In genomic region chr16:89742948-89743347, GRCh38 we compare ENCODE assay signal across 12 cellular contexts. TPM values are rescaled to one million over a fixed set of nuclear protein-coding genes. Genes with fewer than 3 reads are reported as not detected.
DNase-seq lines count a peak whose midpoint lies in the region; ATAC-seq and TF ChIP-seq lines count a peak whose summit lies in the region.
"Had no signal": no experiment of that assay in that cellular context is flagged by ENCODE, and none has a peak within 500 bp of the region (broad histone marks: within the 10 kb centered on the region; RNA-seq: fewer than 3 reads in every experiment).

No MANE protein-coding gene starts in this region.

- H2AFZ ChIP-seq in OCI-LY7 (ENCODE audit: low read length) = no peak overlapping the region

- H3K4me3 Mint-ChIP-seq in stimulated activated naive CD8-positive, alpha-beta T cell treated with anti-CD3 and anti-CD28 coated beads, Interleukin-15, Interleukin-2, amounts not matched to agents 100 ng/mL and 50 ng/mL, for 24 hours = no peak overlapping the region
- H3K4me3 Mint-ChIP-seq in activated CD4-positive, alpha-beta memory T cell treated with anti-CD3 and anti-CD28 coated beads for 36 hours = no peak overlapping the region

- peaks cover 4% of the 10 kb centered on the region for H3K4me1 Mint-ChIP-seq in stimulated activated naive CD8-positive, alpha-beta T cell treated with anti-CD3 and anti-CD28 coated beads, Interleukin-15, Interleukin-2, amounts not matched to agents 100 ng/mL and 50 ng/mL, for 24 hours (ENCODE audit: low read depth)
- peaks cover 8% of the 10 kb centered on the region for H3K4me1 Mint-ChIP-seq in activated CD4-positive, alpha-beta memory T cell treated with anti-CD3 and anti-CD28 coated beads for 36 hours (ENCODE audit: low read depth)

- POLR2A ChIA-PET in activated CD4-positive, alpha-beta memory T cell treated with anti-CD3 and anti-CD28 coated beads for 36 hours (lab: Charles Lee) = no interaction called here
- POLR2A ChIA-PET in OCI-LY7 (lab: Charles Lee) = no interaction called here

- H3K27ac Mint-ChIP-seq in stimulated activated naive CD8-positive, alpha-beta T cell treated with anti-CD3 and anti-CD28 coated beads, Interleukin-15, Interleukin-2, amounts not matched to agents 100 ng/mL and 50 ng/mL, for 24 hours = peak overlapping the region; percentile 38
- peak overlapping the region; percentile 25 for H3K27ac Mint-ChIP-seq in activated CD4-positive, alpha-beta memory T cell treated with anti-CD3 and anti-CD28 coated beads for 36 hours

- no peaks in the 10 kb centered on the region for H3K27me3 Mint-ChIP-seq in stimulated activated naive CD8-positive, alpha-beta T cell treated with anti-CD3 and anti-CD28 coated beads, Interleukin-15, Interleukin-2, amounts not matched to agents 100 ng/mL and 50 ng/mL, for 24 hours
- no peaks in the 10 kb centered on the region for H3K27me3 Mint-ChIP-seq in activated CD4-positive, alpha-beta memory T cell treated with anti-CD3 and anti-CD28 coated beads for 36 hours

- no peaks in the 10 kb centered on the region for H4K20me1 ChIP-seq in OCI-LY7 (ENCODE audit: insufficient read depth, low read length)

- no peaks in the 10 kb centered on the region for H3K9me2 ChIP-seq in OCI-LY7 (ENCODE audit: insufficient read depth, low read length)

- no peaks in the 10 kb centered on the region for H3K9me3 ChIP-seq in aorta (ENCODE audit: control insufficient read depth, low read length)
- no peaks in the 10 kb centered on the region for H3K9me3 ChIP-seq in esophagus muscularis mucosa
- no peaks in the 10 kb centered on the region for H3K9me3 ChIP-seq in OCI-LY7 (ENCODE audit: low read length)
- H3K9me3 ChIP-seq: mucosa of descending colon, prostate gland, transverse colon had no signal

- H3K4me3 ChIP-seq in aorta (ENCODE audit: low read length in 2 of 2) = no peak overlapping the region
- H3K4me3 ChIP-seq in esophagus muscularis mucosa = no peak overlapping the region
- no peak overlapping the region for H3K4me3 ChIP-seq in OCI-LY7 (ENCODE audit: low read depth, low read length, poor library complexity, severe bottlenecking)
- H3K4me3 ChIP-seq: mucosa of descending colon, prostate gland, transverse colon had no signal

- no peak for DNase-seq in stimulated activated naive CD8-positive, alpha-beta T cell treated with anti-CD3 and anti-CD28 coated beads, Interleukin-15, Interleukin-2, amounts not matched to agents 100 U/mL and 50 U/mL, for 24 hours
- DNase-seq in activated CD4-positive, alpha-beta memory T cell treated with anti-CD3 and anti-CD28 coated beads for 36 hours = no peak
- DNase-seq in left colon (no peak), NCI-H774 (lab: John Stamatoyannopoulos, UW) (no peak), aorta (no peak), esophagus muscularis mucosa (ENCODE audit: extremely low spot score) (no peak), OCI-LY7 (ENCODE audit: low spot score) (no peak)
- DNase-seq: activated T-cell treated with anti-CD3 and anti-CD28 coated beads, Interleukin-2, amount 50 U/mL, for 48 hours; mucosa of descending colon; transverse colon had no signal

- no peak for ATAC-seq in stimulated activated naive CD8-positive, alpha-beta T cell treated with anti-CD3 and anti-CD28 coated beads, Interleukin-15, Interleukin-2, amounts not matched to agents 100 U/mL and 50 U/mL, for 24 hours
- ATAC-seq in left colon (peak; percentile 3), aorta (ENCODE audit: low FRiP score) (no peak)
- ATAC-seq: mucosa of descending colon had no signal

- TF ChIP-seq CTCF in esophagus muscularis mucosa (IDR thresholded peaks at IDR 0.05) (no peak), OCI-LY7 (conservative IDR thresholded peaks at IDR 0.05; ENCODE audit: low read length) (no peak)

- no peak overlapping the region for H3K4me2 ChIP-seq in OCI-LY7 (ENCODE audit: low read length)

- no peak overlapping the region for H3K27ac ChIP-seq in aorta (ENCODE audit: low read depth in 1 of 2, low read length in 2 of 2)
- H3K27ac ChIP-seq in esophagus muscularis mucosa (replicated peaks in 1 of 4) = no peak overlapping the region
- H3K27ac ChIP-seq in OCI-LY7 (ENCODE audit: low read depth, low read length, poor library complexity, severe bottlenecking) = no peak overlapping the region
- H3K27ac ChIP-seq: prostate gland, transverse colon had no signal

- WGBS in aorta, 2 donors = 60 to 68% methylated on average over 4 of the region's 4 CpGs
- 79% methylated on average over 2 of the region's 4 CpGs for whole genome bisulfite sequencing in esophagus muscularis mucosa

- H3K79me2 ChIP-seq in OCI-LY7 (ENCODE audit: insufficient read depth, low read depth, low read length) = no peaks in the 10 kb centered on the region

- H3K36me3 Mint-ChIP-seq in stimulated activated naive CD8-positive, alpha-beta T cell treated with anti-CD3 and anti-CD28 coated beads, Interleukin-15, Interleukin-2, amounts not matched to agents 100 ng/mL and 50 ng/mL, for 24 hours (ENCODE audit: low read depth) = peaks cover 68% of the 10 kb centered on the region
- H3K36me3 Mint-ChIP-seq in activated CD4-positive, alpha-beta memory T cell treated with anti-CD3 and anti-CD28 coated beads for 36 hours = peaks cover 53% of the 10 kb centered on the region

- TF ChIP-seq EP300 in esophagus muscularis mucosa (IDR thresholded peaks at IDR 0.05) = no peak

- CTCF ChIA-PET in activated CD4-positive, alpha-beta memory T cell treated with anti-CD3 and anti-CD28 coated beads for 36 hours (lab: Charles Lee) = interaction anchor here (0.5 to 3.3 kb wide), 3 partner anchors 16 to 37 kb away, joined by 3 to 11 read pairs (median 3); no protein-coding TSS in a partner anchor
- CTCF ChIA-PET in OCI-LY7 (lab: Charles Lee; ENCODE audit: unreplicated experiment) = no interaction called here

- H3K36me3 ChIP-seq in aorta (ENCODE audit: control insufficient read depth in 1 of 2, insufficient read depth in 2 of 2, low read length in 1 of 2) (peaks cover 0 to 7% of the 10 kb centered on the region in 2 donors), esophagus muscularis mucosa (peaks cover 18 to 40% (median 32%) of the 10 kb centered on the region in 4 donors), OCI-LY7 (ENCODE audit: insufficient read depth, low read length) (peaks cover 96% of the 10 kb centered on the region)

- H3K27me3 ChIP-seq in aorta (ENCODE audit: control insufficient read depth in 1 of 2, insufficient read depth in 2 of 2, low read length in 1 of 2) (no peaks in the 10 kb centered on the region), esophagus muscularis mucosa (no peaks in the 10 kb centered on the region)
- H3K27me3 ChIP-seq: transverse colon had no signal

- no peak for TF ChIP-seq POLR2A in esophagus muscularis mucosa (IDR thresholded peaks at IDR 0.05; ENCODE audit: low read depth)

- H3K4me1 ChIP-seq in aorta (ENCODE audit: control insufficient read depth in 1 of 2, insufficient read depth in 2 of 2, low read length in 2 of 2) = no peaks in the 10 kb centered on the region
- H3K4me1 ChIP-seq in esophagus muscularis mucosa = no peaks in the 10 kb centered on the region
- no peaks in the 10 kb centered on the region for H3K4me1 ChIP-seq in OCI-LY7 (ENCODE audit: insufficient read depth, low read length, poor library complexity, severe bottlenecking)
- H3K4me1 ChIP-seq: prostate gland, transverse colon had no signal

- no TSS peak for BruUV-seq in OCI-LY7 (replicated peaks; lab: Mats Ljungman, UMichigan)

- intact Hi-C loops in activated CD4-positive, alpha-beta memory T cell treated with anti-CD3 and anti-CD28 coated beads for 36 hours (cut with micrococcal nuclease) = no loop called here
- intact Hi-C loops in left colon (cut with DNase I, micrococcal nuclease) (no loop called here), aorta (cut with DNase I) (no loop called here), esophagus muscularis mucosa (cut with DNase I) (no loop called here), OCI-LY7 (cut with micrococcal nuclease; ENCODE audit: unreplicated experiment) (no loop called here)

- H3K9me3 Mint-ChIP-seq in stimulated activated naive CD8-positive, alpha-beta T cell treated with anti-CD3 and anti-CD28 coated beads, Interleukin-15, Interleukin-2, amounts not matched to agents 100 ng/mL and 50 ng/mL, for 24 hours = no peaks in the 10 kb centered on the region
- H3K9me3 Mint-ChIP-seq in activated CD4-positive, alpha-beta memory T cell treated with anti-CD3 and anti-CD28 coated beads for 36 hours = no peaks in the 10 kb centered on the region

RNA-seq across cellular contexts. Expression of gene ZNF276, which starts 21.6 kb away (rescaled TPM):
- 10 to 100 TPM; 22.1 to 25.6 TPM for total RNA-seq in activated CD4-positive, alpha-beta memory T cell treated with anti-CD3 and anti-CD28 coated beads for 36 hours
- total RNA-seq in left colon (10 to 100 TPM; 28.9 to 42.2 TPM), aorta (10 to 100 TPM; 23.6 to 30.4 TPM), esophagus muscularis mucosa (10 to 100 TPM; 16.1 to 19.2 (median 17.2) TPM), OCI-LY7 (2022) (30.0 and 30.8 TPM in 2 replicates)
- polyA plus RNA-seq in aorta = 10 to 100 TPM in 1 of 2 donors, 1 to 10 TPM in 1; 3.3 to 47.7 TPM
- 27.4 and 31.0 TPM in 2 replicates for total RNA-seq in OCI-LY7 (2014; rRNA removed; shearing (Covaris generic))

RNA-seq across cellular contexts. Expression of gene VPS9D1, which starts 22.2 kb away (rescaled TPM):
- 1 to 10 TPM; 2.9 to 3.2 TPM for total RNA-seq in activated CD4-positive, alpha-beta memory T cell treated with anti-CD3 and anti-CD28 coated beads for 36 hours
- total RNA-seq in left colon (10 to 100 TPM; 19.6 to 23.2 TPM), aorta (10 to 100 TPM; 10.3 to 15.3 TPM), esophagus muscularis mucosa (10 to 100 TPM in 1 of 4 donors, 1 to 10 TPM in 3; 4.6 to 10.2 (median 7.1) TPM), OCI-LY7 (2022) (4.6 and 4.7 TPM in 2 replicates)
- polyA plus RNA-seq in aorta = 10 to 100 TPM in 1 of 2 donors, 1 to 10 TPM in 1; 5.1 to 34.5 TPM
- 2.0 and 3.1 TPM in 2 replicates for total RNA-seq in OCI-LY7 (2014; rRNA removed; shearing (Covaris generic))

RNA-seq across cellular contexts. Expression of gene SPATA2L, which starts 41.4 kb away (rescaled TPM):
- 1 to 10 TPM; 6.8 to 7.6 TPM for total RNA-seq in activated CD4-positive, alpha-beta memory T cell treated with anti-CD3 and anti-CD28 coated beads for 36 hours
- total RNA-seq in left colon (10 to 100 TPM; 16.3 to 27.9 TPM), aorta (10 to 100 TPM in 1 of 2 donors, 1 to 10 TPM in 1; 9.1 to 13.4 TPM), esophagus muscularis mucosa (10 to 100 TPM; 10.8 to 32.0 (median 21.9) TPM), OCI-LY7 (2022) (6.7 and 7.2 TPM in 2 replicates)
- polyA plus RNA-seq in aorta = 10 to 100 TPM in 1 of 2 donors, 1 to 10 TPM in 1; 4.9 to 12.0 TPM
- total RNA-seq in OCI-LY7 (2014; rRNA removed; shearing (Covaris generic)) = 5.6 and 13.1 TPM in 2 replicates

RNA-seq across cellular contexts. Expression of gene CDK10, which starts 56.5 kb away (rescaled TPM):
- 10 to 100 TPM; 90.0 to 92.4 TPM for total RNA-seq in activated CD4-positive, alpha-beta memory T cell treated with anti-CD3 and anti-CD28 coated beads for 36 hours
- total RNA-seq in left colon = 10 to 100 TPM; 86.1 to 92.7 TPM
- total RNA-seq in aorta = 10 to 100 TPM; 29.9 to 71.1 TPM
- 100 to 1,000 TPM in 1 of 2 donors, 10 to 100 TPM in 1; 24.7 to 134 TPM for polyA plus RNA-seq in aorta
- total RNA-seq in esophagus muscularis mucosa = 10 to 100 TPM; 20.8 to 45.1 (median 25.7) TPM
- 88.4 and 98.6 TPM in 2 replicates for total RNA-seq in OCI-LY7 (2014; rRNA removed; shearing (Covaris generic))
- 129 and 130 TPM in 2 replicates for total RNA-seq in OCI-LY7 (2022)
